9 cellular contexts compared by ENCODE assay signal in the genomic region with DNA sequence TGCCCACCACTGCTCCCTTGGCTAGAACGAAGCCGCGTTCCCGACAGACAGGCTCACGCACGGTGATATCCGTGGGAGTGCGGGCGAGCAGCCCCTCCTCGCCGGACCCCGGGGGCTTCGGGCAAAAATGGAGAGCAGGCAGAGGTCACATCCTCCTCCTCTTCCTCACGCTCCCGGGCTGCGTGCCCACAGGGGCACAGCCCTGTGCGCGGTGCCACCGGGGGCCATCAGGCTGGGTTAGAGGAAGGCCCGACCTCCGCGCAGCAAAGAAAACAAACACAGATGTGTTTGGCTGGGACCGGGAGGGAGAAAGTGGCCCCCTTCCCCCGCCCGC. TPM values are rescaled to one million over a fixed set of nuclear protein-coding genes. Genes with fewer than 3 reads are reported as not detected.
DNase-seq lines count a peak whose midpoint lies in the region; ATAC-seq, FAIRE-seq and TF ChIP-seq lines count a peak whose summit lies in the region.
"Had no signal": no experiment of that assay in that cellular context is flagged by ENCODE, and none has a peak within 500 bp of the region (broad histone marks: within the 10 kb centered on the region; RNA-seq: fewer than 3 reads in every experiment).

No MANE protein-coding gene starts in this region.

- peak; percentile 9 for DNase-seq in activated CD4-positive, alpha-beta T cell treated with anti-CD3 and anti-CD28 coated beads for 36 hours
- no peak for DNase-seq in activated CD4-positive, alpha-beta T cell treated with anti-CD3 and anti-CD28 coated beads, Interleukin-2, amount 50 U/mL, for 1 hour
- DNase-seq in HepG2 (ENCODE audit: low spot score) = no peak
- no peak for DNase-seq in NCI-H1417 (lab: John Stamatoyannopoulos, UW)
- DNase-seq in NCI-H1105 (lab: John Stamatoyannopoulos, UW) = no peak

- no peaks in the 10 kb centered on the region for H3K36me3 ChIP-seq in HepG2 (replicated peaks in 1 of 2; ENCODE audit: control insufficient read depth in 1 of 2, insufficient read depth in 2 of 2, low read length in 2 of 2)
- H3K36me3 ChIP-seq in thymus (ENCODE audit: control insufficient read depth, insufficient read depth) = no peaks in the 10 kb centered on the region
- H3K36me3 ChIP-seq: BE2C had no signal

- H3K4me3 ChIP-seq in HepG2 (replicated peaks in 1 of 3; ENCODE audit: insufficient read depth in 1 of 3, low read depth in 2 of 3, low read length in 3 of 3) (peak overlapping the region; percentile 28 to 59 (median 45); a peak in 3 of 6 replicates), thymus (ENCODE audit: low read length) (peak overlapping the region; percentile 79)

- no peak for TF ChIP-seq CTCF in HepG2 (CRISPR knock-in tag; IDR thresholded peaks at IDR 0.05)

- H3K27me3 ChIP-seq in HepG2 (ENCODE audit: control insufficient read depth in 1 of 2, insufficient read depth in 2 of 2, low read length in 2 of 2) (peaks cover 4 to 70% of the 10 kb centered on the region in 2 experiments), thymus (ENCODE audit: control insufficient read depth, insufficient read depth) (peaks cover 82% of the 10 kb centered on the region)

- 0% methylated on average over 2 of the region's 25 CpGs for WGBS in HepG2 (ENCODE audit: low lambda C conversion rate)
- 3% methylated on average over 25 of the region's 25 CpGs for WGBS in thymus

- peak overlapping the region; percentile 51 for H3K4me2 ChIP-seq in HepG2 (ENCODE audit: low read depth, low read length)

- H3K36me3 Mint-ChIP-seq in activated CD4-positive, alpha-beta T cell treated with anti-CD3 and anti-CD28 coated beads for 36 hours (ENCODE audit: low read depth) = no peaks in the 10 kb centered on the region
- peaks cover 6% of the 10 kb centered on the region for H3K36me3 Mint-ChIP-seq in activated T-helper 17 cell treated with anti-CD3 and anti-CD28 coated beads, Interleukin-2, amount 50 U/mL, for 72 hours (ENCODE audit: low read depth)

- H3K79me2 ChIP-seq in HepG2 (ENCODE audit: insufficient read depth, low read length) = no peaks in the 10 kb centered on the region

- no peak overlapping the region for H2AFZ ChIP-seq in HepG2 (ENCODE audit: low read length)

- no peak overlapping the region for H3K27ac Mint-ChIP-seq in activated CD4-positive, alpha-beta T cell treated with anti-CD3 and anti-CD28 coated beads for 36 hours
- no peak overlapping the region for H3K27ac Mint-ChIP-seq in activated T-helper 17 cell treated with anti-CD3 and anti-CD28 coated beads, Interleukin-2, amount 50 U/mL, for 72 hours

- FAIRE-seq in HepG2 (lab: Jason Lieb, UNC) = no peak

- no peaks in the 10 kb centered on the region for H4K20me1 ChIP-seq in HepG2 (ENCODE audit: insufficient read depth, low read length)

- H3K9me3 ChIP-seq in HepG2 (ENCODE audit: low read length) (no peaks in the 10 kb centered on the region), thymus (ENCODE audit: control insufficient read depth) (no peaks in the 10 kb centered on the region)
- H3K9me3 ChIP-seq: BE2C had no signal

- CTCF ChIA-PET in activated CD4-positive, alpha-beta T cell treated with anti-CD3 and anti-CD28 coated beads for 36 hours (lab: Charles Lee) = interaction anchor here (1.5 to 2.5 kb wide), 3 partner anchors 11 to 23 kb away, joined by 7 to 12 read pairs (median 11); no protein-coding TSS in a partner anchor
- CTCF ChIA-PET in HepG2 (lab: Yijun Ruan, JAX; ENCODE audit: low intra/inter-chr PET ratio, low total read pairs) = no interaction called here

- H3K4me3 Mint-ChIP-seq in activated CD4-positive, alpha-beta T cell treated with anti-CD3 and anti-CD28 coated beads for 36 hours = peak overlapping the region; percentile 69
- H3K4me3 Mint-ChIP-seq in activated T-helper 17 cell treated with anti-CD3 and anti-CD28 coated beads, Interleukin-2, amount 50 U/mL, for 72 hours = peak overlapping the region; percentile 39

- TF ChIP-seq RAD21 in HepG2 (CRISPR knock-in tag; IDR thresholded peaks at IDR 0.05) = no peak

- H3K9me3 Mint-ChIP-seq in activated CD4-positive, alpha-beta T cell treated with anti-CD3 and anti-CD28 coated beads for 36 hours (ENCODE audit: low read depth) = no peaks in the 10 kb centered on the region
- no peaks in the 10 kb centered on the region for H3K9me3 Mint-ChIP-seq in activated T-helper 17 cell treated with anti-CD3 and anti-CD28 coated beads, Interleukin-2, amount 50 U/mL, for 72 hours

- ATAC-seq in activated CD4-positive, alpha-beta T cell treated with anti-CD3 and anti-CD28 coated beads for 36 hours = no peak
- ATAC-seq in activated T-helper 17 cell treated with anti-CD3 and anti-CD28 coated beads, Interleukin-2, amount 50 U/mL, for 72 hours (replicated peaks) = no peak
- ATAC-seq in HepG2 = peak; percentile 18; the same call in 1 of the 3 replicates
- ATAC-seq in HG03139 (IDR thresholded peaks at IDR 0.05; ENCODE audit: unreplicated experiment) = no peak

- TF ChIP-seq POLR2A in HepG2 (IDR thresholded peaks at IDR 0.05; ENCODE audit: insufficient read depth in 1 of 2, low read depth in 2 of 2, low read length in 2 of 2) = no peak

- TF ChIP-seq EP300 in HepG2 (IDR thresholded peaks at IDR 0.05; ENCODE audit: low read depth in 2 of 2, low read length in 2 of 2) = no peak
- TF ChIP-seq EP300 in HepG2 (CRISPR knock-in tag; IDR thresholded peaks at IDR 0.05; ENCODE audit: borderline replicate concordance) = no peak

- H3K27ac ChIP-seq in HepG2 (ENCODE audit: extremely low read length, insufficient read depth, low read length) = no peak overlapping the region
- no peak overlapping the region for H3K27ac ChIP-seq in thymus (ENCODE audit: low read depth)

- BruUV-seq in HepG2 (replicated peaks; lab: Mats Ljungman, UMichigan) = no TSS peak

- in situ Hi-C loops in HepG2 (cut with HindIII; ENCODE audit: extremely low pct_ligation_motif_present, low pct_unique_long_range_greater_than_20kb) = no loop called here

- POLR2A ChIA-PET in activated CD4-positive, alpha-beta T cell treated with anti-CD3 and anti-CD28 coated beads for 36 hours (lab: Charles Lee) = no interaction called here
- POLR2A ChIA-PET in HepG2 (lab: Yijun Ruan, JAX) = no interaction called here

- intact Hi-C loops in activated CD4-positive, alpha-beta T cell treated with anti-CD3 and anti-CD28 coated beads for 36 hours (cut with DNase I, micrococcal nuclease) = loop anchor here in 1 of 2 experiments (2.0 kb wide), 1 partner anchor 272 kb away; no protein-coding TSS in a partner anchor
- intact Hi-C loops in HepG2 (cut with micrococcal nuclease; ENCODE audit: unreplicated experiment) = no loop called here

- H3K9ac ChIP-seq in HepG2 (ENCODE audit: insufficient read depth, low read depth, low read length) = no peak overlapping the region

- H3K27me3 Mint-ChIP-seq in activated CD4-positive, alpha-beta T cell treated with anti-CD3 and anti-CD28 coated beads for 36 hours = peaks cover 44% of the 10 kb centered on the region
- H3K27me3 Mint-ChIP-seq in activated T-helper 17 cell treated with anti-CD3 and anti-CD28 coated beads, Interleukin-2, amount 50 U/mL, for 72 hours = peaks cover 32% of the 10 kb centered on the region

- peaks cover 6% of the 10 kb centered on the region for H3K4me1 Mint-ChIP-seq in activated CD4-positive, alpha-beta T cell treated with anti-CD3 and anti-CD28 coated beads for 36 hours
- peaks cover 4% of the 10 kb centered on the region for H3K4me1 Mint-ChIP-seq in activated T-helper 17 cell treated with anti-CD3 and anti-CD28 coated beads, Interleukin-2, amount 50 U/mL, for 72 hours

- no peaks in the 10 kb centered on the region for H3K4me1 ChIP-seq in HepG2 (ENCODE audit: insufficient read depth, low read length)
- peaks cover 19% of the 10 kb centered on the region for H3K4me1 ChIP-seq in thymus (ENCODE audit: control insufficient read depth, insufficient read depth, low read length)
- H3K4me1 ChIP-seq: BE2C had no signal

RNA-seq across cellular contexts. Expression of a gene that starts 0.5 kb away (rescaled TPM):
- under 1 TPM; 0.60 to 0.71 TPM for total RNA-seq in activated CD4-positive, alpha-beta T cell treated with anti-CD3 and anti-CD28 coated beads for 36 hours
- total RNA-seq in activated T-helper 17 cell treated with anti-CD3 and anti-CD28 coated beads, Interleukin-2, amount 50 U/mL, for 72 hours = under 1 TPM; 0.63 to 0.87 TPM
- total RNA-seq in HepG2 (2016; rRNA removed; fragmentation: Illumina TruSeq; extraction: Trizol) = 0.04 TPM in 1 of 2 replicates, not detected in the other
- total RNA-seq in HepG2 (2016; cell fraction: cytosol; rRNA removed; fragmentation: Illumina TruSeq; extraction: Trizol; ENCODE audit: low read depth) = not detected in 2 replicates
- total RNA-seq in HepG2 (2016; cell fraction: insoluble cytoplasmic fraction; rRNA removed; fragmentation: Illumina TruSeq; extraction: Trizol) = 0.04 TPM in 1 of 2 replicates, not detected in the other
- total RNA-seq in HepG2 (2016; cell fraction: membrane; rRNA removed; fragmentation: Illumina TruSeq; extraction: Trizol) = not detected in 2 replicates
- total RNA-seq in HepG2 (2016; cell fraction: nucleus; rRNA removed; fragmentation: Illumina TruSeq; extraction: Trizol) = 0.09 TPM in 2 replicates
- polyA plus RNA-seq in HepG2 (2011; rRNA removed) (0.03 and 0.05 TPM in 2 replicates), thymus (2.4 TPM)
- 0.01 and 0.04 TPM in 2 replicates for polyA plus RNA-seq in HepG2 (2011; cell fraction: cytosol; rRNA removed)
- polyA plus RNA-seq in HepG2 (2011; cell fraction: nucleus; rRNA removed) = 0.11 and 0.12 TPM in 2 replicates
- 0.04 and 0.13 TPM in 2 replicates for polyA plus RNA-seq in HepG2 (2012)
- polyA plus RNA-seq in HepG2 (2016; cell fraction: cytosol; fragmentation: Illumina TruSeq; extraction: Trizol; ENCODE audit: low read depth) = not detected in 2 replicates
- polyA plus RNA-seq in HepG2 (2016; cell fraction: insoluble cytoplasmic fraction; fragmentation: Illumina TruSeq; extraction: Trizol; ENCODE audit: low read depth) = not detected in 2 replicates
- polyA plus RNA-seq in HepG2 (2016; cell fraction: membrane; fragmentation: Illumina TruSeq; extraction: Trizol; ENCODE audit: low read depth) = 0.02 TPM in 1 of 2 replicates, not detected in the other
- polyA plus RNA-seq in HepG2 (2016; cell fraction: nucleus; fragmentation: Illumina TruSeq; extraction: Trizol; ENCODE audit: insufficient read depth, low read depth) = not detected in 2 replicates
- polyA minus RNA-seq in HepG2 (2011; rRNA and poly(A)+ RNA removed; ENCODE audit: low replicate concordance) = 0.10 TPM in 1 of 2 replicates, not detected in the other
- polyA minus RNA-seq in HepG2 (2011; cell fraction: cytosol; rRNA and poly(A)+ RNA removed) = not detected in 2 replicates
- polyA minus RNA-seq in HepG2 (2011; cell fraction: nucleus; rRNA and poly(A)+ RNA removed) = 0.12 and 0.13 TPM in 2 replicates

RNA-seq across cellular contexts. Expression of a gene that starts 55.3 kb away (rescaled TPM):
- total RNA-seq in activated CD4-positive, alpha-beta T cell treated with anti-CD3 and anti-CD28 coated beads for 36 hours = 10 to 100 TPM; 20.4 to 29.2 TPM
- total RNA-seq in activated T-helper 17 cell treated with anti-CD3 and anti-CD28 coated beads, Interleukin-2, amount 50 U/mL, for 72 hours = 10 to 100 TPM; 47.2 to 78.6 TPM
- not detected in 2 replicates for total RNA-seq in HepG2 (2016; rRNA removed; fragmentation: Illumina TruSeq; extraction: Trizol)
- not detected in 2 replicates for total RNA-seq in HepG2 (2016; cell fraction: cytosol; rRNA removed; fragmentation: Illumina TruSeq; extraction: Trizol; ENCODE audit: low read depth)
- total RNA-seq in HepG2 (2016; cell fraction: insoluble cytoplasmic fraction; rRNA removed; fragmentation: Illumina TruSeq; extraction: Trizol) = not detected in 2 replicates
- total RNA-seq in HepG2 (2016; cell fraction: membrane; rRNA removed; fragmentation: Illumina TruSeq; extraction: Trizol) = not detected in 2 replicates
- total RNA-seq in HepG2 (2016; cell fraction: nucleus; rRNA removed; fragmentation: Illumina TruSeq; extraction: Trizol) = not detected in 2 replicates
- not detected in 2 replicates for polyA plus RNA-seq in HepG2 (2011; rRNA removed)
- not detected in 2 replicates for polyA plus RNA-seq in HepG2 (2011; cell fraction: cytosol; rRNA removed)
- polyA plus RNA-seq in HepG2 (2011; cell fraction: nucleus; rRNA removed) = 0.09 TPM in 1 of 2 replicates, not detected in the other
- not detected in 2 replicates for polyA plus RNA-seq in HepG2 (2012)
- polyA plus RNA-seq in HepG2 (2016; cell fraction: cytosol; fragmentation: Illumina TruSeq; extraction: Trizol; ENCODE audit: low read depth) = not detected in 2 replicates
- polyA plus RNA-seq in HepG2 (2016; cell fraction: insoluble cytoplasmic fraction; fragmentation: Illumina TruSeq; extraction: Trizol; ENCODE audit: low read depth) = not detected in 2 replicates
- not detected in 2 replicates for polyA plus RNA-seq in HepG2 (2016; cell fraction: membrane; fragmentation: Illumina TruSeq; extraction: Trizol; ENCODE audit: low read depth)
- not detected in 2 replicates for polyA plus RNA-seq in HepG2 (2016; cell fraction: nucleus; fragmentation: Illumina TruSeq; extraction: Trizol; ENCODE audit: insufficient read depth, low read depth)
- 0.19 TPM in 1 of 2 replicates, not detected in the other for polyA minus RNA-seq in HepG2 (2011; rRNA and poly(A)+ RNA removed; ENCODE audit: low replicate concordance)
- not detected in 2 replicates for polyA minus RNA-seq in HepG2 (2011; cell fraction: cytosol; rRNA and poly(A)+ RNA removed)
- polyA minus RNA-seq in HepG2 (2011; cell fraction: nucleus; rRNA and poly(A)+ RNA removed) = not detected in 2 replicates
- 20.4 TPM for polyA plus RNA-seq in thymus

Comparison
In these comparisons a context has a peak if more than half of its experiments do, and no peak if none do; other contexts are left out.
1. RNA of a gene that starts 55.3 kb away (total RNA-seq): 47.2 to 78.6 TPM in activated T-helper 17 cell treated with anti-CD3 and anti-CD28 coated beads, Interleukin-2, amount 50 U/mL, for 72 hours and 20.4 to 29.2 TPM in activated CD4-positive, alpha-beta T cell treated with anti-CD3 and anti-CD28 coated beads for 36 hours; not detected in HepG2; every median in the first group is over 10 times any median in the second.